ENCODE assay signal across 8 cellular contexts in genomic region chr18:35122586-35123224, GRCh38.
A peak's percentile ranks its signal among the peaks of the same experiment; 100 is the strongest.
DNase-seq lines count a peak whose midpoint lies in the region; ATAC-seq, FAIRE-seq and TF ChIP-seq lines count a peak whose summit lies in the region.

No MANE protein-coding gene starts in this region.

- H3K36me3 ChIP-seq in H7 (replicated peaks; ENCODE audit: control insufficient read depth, insufficient read depth, low read length) (no peaks in the 10 kb centered on the region), colonic mucosa (no peaks in the 10 kb centered on the region)

- ATAC-seq in GM18517 (IDR thresholded peaks at IDR 0.05; ENCODE audit: unreplicated experiment) = peak; percentile 79
- ATAC-seq in HG03378 (IDR thresholded peaks at IDR 0.05; ENCODE audit: unreplicated experiment) = no peak

- in situ Hi-C loops in G401 (cut with HindIII; ENCODE audit: low sequenced_read_pairs) = no loop called here

- DNase-seq in H7 = peak; percentile 66
- peak; percentile 10 for DNase-seq in SK-N-DZ (ENCODE audit: low spot score)
- DNase-seq in inferior parietal cortex (ENCODE audit: extremely low spot score) = peak; percentile 62
- DNase-seq in HTR-8/SVneo (ENCODE audit: insufficient read length, low spot score) = no peak
- DNase-seq in G401 (ENCODE audit: low spot score) = no peak
- no peak for DNase-seq in colonic mucosa

- FAIRE-seq in HTR-8/SVneo (lab: Jason Lieb, UNC) = no peak

- no peaks in the 10 kb centered on the region for H3K4me1 ChIP-seq in colonic mucosa

- H3K9me3 ChIP-seq in colonic mucosa = no peaks in the 10 kb centered on the region

- no peak overlapping the region for H3K9ac ChIP-seq in colonic mucosa (ENCODE audit: low read depth in 2 of 2, low read length in 2 of 2)

- H3K4me3 ChIP-seq in H7 (ENCODE audit: insufficient read depth, low read depth, low read length) (no peak overlapping the region), colonic mucosa (no peak overlapping the region)

- no peaks in the 10 kb centered on the region for H3K27me3 ChIP-seq in H7 (ENCODE audit: control insufficient read depth, insufficient read depth, low read length)
- no peaks in the 10 kb centered on the region for H3K27me3 ChIP-seq in colonic mucosa

- TF ChIP-seq CTCF in colonic mucosa (IDR thresholded peaks at IDR 0.05) = no peak

- intact Hi-C loops in colonic mucosa (cut with DNase I) = no loop called here

- no peak overlapping the region for H3K27ac ChIP-seq in colonic mucosa

Comparison
In these comparisons a context has a peak if more than half of its experiments do, and no peak if none do; other contexts are left out.
1. DNase-seq: peak in H7 (single experiment), SK-N-DZ (single experiment) and inferior parietal cortex (single experiment); none in HTR-8/SVneo (single experiment), G401 (single experiment) and colonic mucosa (single experiment).